Comparison of ENCODE assay signal across 1 cellular context in genomic region chr7:21704362-21704761, GRCh38.
TF ChIP-seq lines count a peak whose summit lies in the region.

No MANE protein-coding gene starts in this region.

TF ChIP-seq in WTC11, 78 proteins besides CTCF, POLR2A, EP300 and RAD21 (continued from another document):
- TF ChIP-seq ZNF425 (CRISPR knock-in tag; conservative IDR thresholded peaks at IDR 0.05) (no peak), MXD4 (CRISPR knock-in tag; IDR thresholded peaks at IDR 0.05; ENCODE audit: borderline replicate concordance) (no peak), SMAD3 (CRISPR knock-in tag; IDR thresholded peaks at IDR 0.05; ENCODE audit: borderline replicate concordance) (no peak), E2F1 (CRISPR knock-in tag; IDR thresholded peaks at IDR 0.05) (no peak), NR2C2 (CRISPR knock-in tag; IDR thresholded peaks at IDR 0.05) (no peak), TEAD1 (CRISPR knock-in tag; IDR thresholded peaks at IDR 0.05) (no peak)
